1 cellular context compared by ENCODE assay signal in the genomic region with DNA sequence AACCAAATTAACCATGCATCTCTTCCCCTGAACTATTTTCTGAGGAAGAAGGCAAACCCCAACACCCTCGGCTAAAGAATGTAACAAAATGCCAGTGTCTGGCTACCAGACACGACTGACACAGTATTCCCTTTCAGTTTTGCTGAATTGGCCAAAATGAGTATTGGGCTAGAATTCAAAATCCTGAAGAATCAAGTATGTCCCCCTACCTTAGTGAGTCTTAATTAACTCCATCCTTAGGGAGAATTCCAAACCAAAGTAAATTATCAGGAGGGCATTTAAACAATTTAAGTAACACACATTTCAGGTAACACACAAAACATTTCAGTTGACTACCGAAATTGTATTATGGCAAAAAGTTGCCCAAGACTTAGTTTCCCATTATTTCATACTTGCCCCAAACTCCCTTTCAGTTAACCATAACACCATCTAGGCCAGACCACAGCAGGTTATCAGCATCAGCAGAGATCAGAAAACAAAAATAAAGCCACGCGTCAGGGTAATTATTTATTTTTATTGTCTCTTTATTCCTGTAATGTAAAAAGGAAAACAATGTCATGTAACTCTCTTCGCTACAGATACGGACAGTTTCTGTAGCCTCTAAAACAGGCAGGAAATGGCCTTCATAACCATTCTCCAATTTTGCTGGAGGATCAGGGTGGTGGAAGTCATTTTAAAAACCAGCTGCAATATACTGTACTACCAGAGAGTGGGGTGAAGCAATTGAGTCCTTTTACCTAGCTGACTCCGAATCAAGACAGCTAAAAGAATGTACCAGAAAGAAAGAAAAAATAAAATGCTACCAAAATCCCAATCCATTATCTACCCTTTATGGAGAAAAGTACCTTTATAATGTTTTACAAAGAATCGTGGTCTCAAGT.
TF ChIP-seq lines count a peak whose summit lies in the region.

No MANE protein-coding gene starts in this region.

TF ChIP-seq in HepG2, 621 proteins besides CTCF, POLR2A, EP300 and RAD21 (continued from another document and continues in another):
- TF ChIP-seq, protein P1, sequence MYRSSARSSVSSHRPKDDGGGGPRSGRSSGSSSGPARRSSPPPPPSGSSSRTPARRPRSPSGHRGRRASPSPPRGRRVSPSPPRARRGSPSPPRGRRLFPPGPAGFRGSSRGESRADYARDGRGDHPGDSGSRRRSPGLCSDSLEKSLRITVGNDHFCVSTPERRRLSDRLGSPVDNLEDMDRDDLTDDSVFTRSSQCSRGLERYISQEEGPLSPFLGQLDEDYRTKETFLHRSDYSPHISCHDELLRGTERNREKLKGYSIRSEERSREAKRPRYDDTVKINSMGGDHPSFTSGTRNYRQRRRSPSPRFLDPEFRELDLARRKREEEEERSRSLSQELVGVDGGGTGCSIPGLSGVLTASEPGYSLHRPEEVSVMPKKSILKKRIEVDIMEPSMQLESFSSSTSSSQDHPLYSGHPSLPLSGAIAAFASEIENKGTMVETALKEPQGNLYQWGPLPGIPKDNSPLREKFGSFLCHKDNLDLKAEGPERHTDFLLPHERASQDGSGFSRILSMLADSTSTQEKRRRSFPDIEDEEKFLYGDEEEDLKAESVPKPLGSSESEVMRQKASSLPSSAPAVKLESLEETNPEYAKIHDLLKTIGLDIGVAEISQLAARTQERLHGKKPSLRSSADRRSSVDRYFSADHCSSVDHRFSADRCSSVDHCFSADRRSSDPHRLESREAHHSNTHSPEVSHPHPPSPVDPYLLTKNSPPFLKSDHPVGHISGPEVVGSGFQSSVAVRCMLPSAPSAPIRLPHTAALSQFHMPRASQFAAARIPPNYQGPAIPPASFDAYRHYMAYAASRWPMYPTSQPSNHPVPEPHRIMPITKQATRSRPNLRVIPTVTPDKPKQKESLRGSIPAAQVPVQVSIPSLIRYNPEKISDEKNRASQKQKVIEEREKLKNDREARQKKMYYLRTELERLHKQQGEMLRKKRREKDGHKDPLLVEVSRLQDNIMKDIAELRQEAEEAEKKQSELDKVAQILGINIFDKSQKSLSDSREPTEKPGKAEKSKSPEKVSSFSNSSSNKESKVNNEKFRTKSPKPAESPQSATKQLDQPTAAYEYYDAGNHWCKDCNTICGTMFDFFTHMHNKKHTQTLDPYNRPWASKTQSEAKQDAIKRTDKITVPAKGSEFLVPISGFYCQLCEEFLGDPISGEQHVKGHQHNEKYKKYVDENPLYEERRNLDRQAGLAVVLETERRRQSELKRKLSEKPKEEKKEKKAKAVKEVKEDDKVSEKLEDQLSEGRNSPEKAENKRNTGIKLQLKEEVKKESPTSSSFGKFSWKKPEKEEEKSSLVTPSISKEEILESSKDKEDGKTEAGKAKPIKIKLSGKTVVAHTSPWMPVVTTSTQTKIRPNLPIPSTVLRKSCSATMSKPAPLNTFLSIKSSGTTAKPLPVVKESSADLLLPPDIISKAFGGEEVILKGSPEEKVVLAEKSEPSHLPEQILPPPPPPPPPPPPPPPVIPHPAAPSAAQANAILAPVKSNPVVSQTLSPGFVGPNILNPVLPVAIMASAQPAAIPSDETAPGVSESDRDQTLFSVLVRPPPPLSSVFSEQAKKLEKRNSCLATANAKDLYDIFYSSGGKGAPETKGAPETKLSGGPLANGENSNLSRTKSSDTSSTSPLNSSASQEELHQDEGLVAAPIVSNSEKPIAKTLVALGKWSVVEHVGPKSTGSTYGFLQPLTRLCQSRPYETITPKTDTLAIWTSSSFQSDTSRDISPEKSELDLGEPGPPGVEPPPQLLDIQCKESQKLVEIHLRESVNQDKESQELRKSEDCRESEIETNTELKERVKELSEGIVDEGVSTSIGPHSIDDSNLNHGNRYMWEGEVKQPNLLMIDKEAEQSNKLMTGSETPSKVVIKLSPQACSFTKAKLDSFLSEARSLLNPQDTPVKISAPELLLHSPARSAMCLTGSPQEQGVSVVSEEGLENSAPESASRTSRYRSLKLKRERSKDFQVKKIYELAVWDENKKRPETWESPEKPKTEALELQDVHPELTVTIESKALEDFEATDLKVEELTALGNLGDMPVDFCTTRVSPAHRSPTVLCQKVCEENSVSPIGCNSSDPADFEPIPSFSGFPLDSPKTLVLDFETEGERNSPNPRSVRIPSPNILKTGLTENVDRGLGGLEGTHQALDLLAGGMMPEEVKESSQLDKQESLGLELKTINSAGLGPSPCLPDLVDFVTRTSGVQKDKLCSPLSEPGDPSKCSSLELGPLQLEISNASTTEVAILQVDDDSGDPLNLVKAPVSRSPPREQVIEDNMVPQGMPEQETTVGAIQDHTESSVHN (CRISPR knock-in tag; IDR thresholded peaks at IDR 0.05) = no peak
- TF ChIP-seq ZNF773 (CRISPR knock-in tag; IDR thresholded peaks at IDR 0.05; ENCODE audit: borderline replicate concordance) = no peak
- TF ChIP-seq SRF (IDR thresholded peaks at IDR 0.05; ENCODE audit: low read depth, low read length) = no peak
- TF ChIP-seq, protein P2, sequence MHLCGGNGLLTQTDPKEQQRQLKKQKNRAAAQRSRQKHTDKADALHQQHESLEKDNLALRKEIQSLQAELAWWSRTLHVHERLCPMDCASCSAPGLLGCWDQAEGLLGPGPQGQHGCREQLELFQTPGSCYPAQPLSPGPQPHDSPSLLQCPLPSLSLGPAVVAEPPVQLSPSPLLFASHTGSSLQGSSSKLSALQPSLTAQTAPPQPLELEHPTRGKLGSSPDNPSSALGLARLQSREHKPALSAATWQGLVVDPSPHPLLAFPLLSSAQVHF (CRISPR knock-in tag; IDR thresholded peaks at IDR 0.05) = no peak
- TF ChIP-seq, protein P3, sequence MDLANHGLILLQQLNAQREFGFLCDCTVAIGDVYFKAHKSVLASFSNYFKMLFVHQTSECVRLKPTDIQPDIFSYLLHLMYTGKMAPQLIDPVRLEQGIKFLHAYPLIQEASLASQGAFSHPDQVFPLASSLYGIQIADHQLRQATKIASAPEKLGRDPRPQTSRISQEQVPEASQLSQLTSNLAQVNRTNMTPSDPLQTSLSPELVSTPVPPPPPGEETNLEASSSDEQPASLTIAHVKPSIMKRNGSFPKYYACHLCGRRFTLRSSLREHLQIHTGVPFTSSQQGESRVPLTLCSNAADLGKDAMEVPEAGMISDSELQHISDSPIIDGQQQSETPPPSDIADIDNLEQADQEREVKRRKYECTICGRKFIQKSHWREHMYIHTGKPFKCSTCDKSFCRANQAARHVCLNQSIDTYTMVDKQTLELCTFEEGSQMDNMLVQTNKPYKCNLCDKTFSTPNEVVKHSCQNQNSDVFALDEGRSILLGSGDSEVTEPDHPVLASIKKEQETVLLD (CRISPR knock-in tag; IDR thresholded peaks at IDR 0.05; ENCODE audit: low read depth) = no peak
- TF ChIP-seq, protein P4, sequence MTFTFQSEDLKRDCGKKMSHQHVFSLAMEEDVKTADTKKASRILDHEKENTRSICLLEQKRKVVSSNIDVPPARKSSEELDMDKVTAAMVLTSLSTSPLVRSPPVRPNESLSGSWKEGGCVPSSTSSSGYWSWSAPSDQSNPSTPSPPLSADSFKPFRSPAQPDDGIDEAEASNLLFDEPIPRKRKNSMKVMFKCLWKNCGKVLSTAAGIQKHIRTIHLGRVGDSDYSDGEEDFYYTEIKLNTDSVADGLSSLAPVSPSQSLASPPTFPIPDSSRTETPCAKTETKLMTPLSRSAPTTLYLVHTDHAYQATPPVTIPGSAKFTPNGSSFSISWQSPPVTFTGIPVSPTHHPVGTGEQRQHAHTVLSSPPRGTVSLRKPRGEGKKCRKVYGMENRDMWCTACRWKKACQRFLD (CRISPR knock-in tag; IDR thresholded peaks at IDR 0.05; ENCODE audit: borderline replicate concordance) = no peak
- no peak for TF ChIP-seq ZFAT (CRISPR knock-in tag; conservative IDR thresholded peaks at IDR 0.05)
- TF ChIP-seq, protein P5, sequence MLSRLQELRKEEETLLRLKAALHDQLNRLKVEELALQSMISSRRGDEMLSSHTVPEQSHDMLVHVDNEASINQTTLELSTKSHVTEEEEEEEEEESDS (CRISPR knock-in tag; IDR thresholded peaks at IDR 0.05; ENCODE audit: borderline replicate concordance) = no peak
- no peak for TF ChIP-seq SMARCE1 (IDR thresholded peaks at IDR 0.05; ENCODE audit: borderline replicate concordance)
- TF ChIP-seq TOE1 (CRISPR knock-in tag; IDR thresholded peaks at IDR 0.05) = no peak
- TF ChIP-seq ZNF136 (CRISPR knock-in tag; IDR thresholded peaks at IDR 0.05; ENCODE audit: low read depth) = no peak
- no peak for TF ChIP-seq ZMAT3 (CRISPR knock-in tag; conservative IDR thresholded peaks at IDR 0.05)
- TF ChIP-seq, protein P6, sequence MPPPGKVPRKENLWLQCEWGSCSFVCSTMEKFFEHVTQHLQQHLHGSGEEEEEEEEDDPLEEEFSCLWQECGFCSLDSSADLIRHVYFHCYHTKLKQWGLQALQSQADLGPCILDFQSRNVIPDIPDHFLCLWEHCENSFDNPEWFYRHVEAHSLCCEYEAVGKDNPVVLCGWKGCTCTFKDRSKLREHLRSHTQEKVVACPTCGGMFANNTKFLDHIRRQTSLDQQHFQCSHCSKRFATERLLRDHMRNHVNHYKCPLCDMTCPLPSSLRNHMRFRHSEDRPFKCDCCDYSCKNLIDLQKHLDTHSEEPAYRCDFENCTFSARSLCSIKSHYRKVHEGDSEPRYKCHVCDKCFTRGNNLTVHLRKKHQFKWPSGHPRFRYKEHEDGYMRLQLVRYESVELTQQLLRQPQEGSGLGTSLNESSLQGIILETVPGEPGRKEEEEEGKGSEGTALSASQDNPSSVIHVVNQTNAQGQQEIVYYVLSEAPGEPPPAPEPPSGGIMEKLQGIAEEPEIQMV (CRISPR knock-in tag; IDR thresholded peaks at IDR 0.05; ENCODE audit: low read depth) = no peak
- TF ChIP-seq ZNF230 (CRISPR knock-in tag; IDR thresholded peaks at IDR 0.05) = no peak
- TF ChIP-seq, protein P7, sequence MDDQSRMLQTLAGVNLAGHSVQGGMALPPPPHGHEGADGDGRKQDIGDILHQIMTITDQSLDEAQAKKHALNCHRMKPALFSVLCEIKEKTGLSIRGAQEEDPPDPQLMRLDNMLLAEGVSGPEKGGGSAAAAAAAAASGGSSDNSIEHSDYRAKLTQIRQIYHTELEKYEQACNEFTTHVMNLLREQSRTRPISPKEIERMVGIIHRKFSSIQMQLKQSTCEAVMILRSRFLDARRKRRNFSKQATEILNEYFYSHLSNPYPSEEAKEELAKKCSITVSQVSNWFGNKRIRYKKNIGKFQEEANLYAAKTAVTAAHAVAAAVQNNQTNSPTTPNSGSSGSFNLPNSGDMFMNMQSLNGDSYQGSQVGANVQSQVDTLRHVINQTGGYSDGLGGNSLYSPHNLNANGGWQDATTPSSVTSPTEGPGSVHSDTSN (CRISPR knock-in tag; IDR thresholded peaks at IDR 0.05; ENCODE audit: borderline replicate concordance) = no peak
- no peak for TF ChIP-seq NFKB2 (CRISPR knock-in tag; IDR thresholded peaks at IDR 0.05; ENCODE audit: borderline replicate concordance)
- no peak for TF ChIP-seq ZNF850 (CRISPR knock-in tag; conservative IDR thresholded peaks at IDR 0.05)
- no peak for TF ChIP-seq HCFC1 (IDR thresholded peaks at IDR 0.05; ENCODE audit: low read depth, low read length)
- no peak for TF ChIP-seq DNMT1 (CRISPR knock-in tag; IDR thresholded peaks at IDR 0.05)
- TF ChIP-seq U2AF1 (optimal IDR thresholded peaks at IDR 0.05; ENCODE audit: low read depth, low read length) = no peak
- no peak for TF ChIP-seq EEA1 (CRISPR knock-in tag; IDR thresholded peaks at IDR 0.05; ENCODE audit: borderline replicate concordance)
- TF ChIP-seq ZNF781 (CRISPR knock-in tag; IDR thresholded peaks at IDR 0.05; ENCODE audit: borderline replicate concordance, not compliant biosample characterization) = no peak
- no peak for TF ChIP-seq ZMYM2 (CRISPR knock-in tag; IDR thresholded peaks at IDR 0.05)
- no peak for TF ChIP-seq ZNF775 (CRISPR knock-in tag; IDR thresholded peaks at IDR 0.05; ENCODE audit: borderline replicate concordance)
- TF ChIP-seq, protein P8, sequence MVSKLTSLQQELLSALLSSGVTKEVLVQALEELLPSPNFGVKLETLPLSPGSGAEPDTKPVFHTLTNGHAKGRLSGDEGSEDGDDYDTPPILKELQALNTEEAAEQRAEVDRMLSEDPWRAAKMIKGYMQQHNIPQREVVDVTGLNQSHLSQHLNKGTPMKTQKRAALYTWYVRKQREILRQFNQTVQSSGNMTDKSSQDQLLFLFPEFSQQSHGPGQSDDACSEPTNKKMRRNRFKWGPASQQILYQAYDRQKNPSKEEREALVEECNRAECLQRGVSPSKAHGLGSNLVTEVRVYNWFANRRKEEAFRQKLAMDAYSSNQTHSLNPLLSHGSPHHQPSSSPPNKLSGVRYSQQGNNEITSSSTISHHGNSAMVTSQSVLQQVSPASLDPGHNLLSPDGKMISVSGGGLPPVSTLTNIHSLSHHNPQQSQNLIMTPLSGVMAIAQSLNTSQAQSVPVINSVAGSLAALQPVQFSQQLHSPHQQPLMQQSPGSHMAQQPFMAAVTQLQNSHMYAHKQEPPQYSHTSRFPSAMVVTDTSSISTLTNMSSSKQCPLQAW (CRISPR knock-in tag; IDR thresholded peaks at IDR 0.05) = peak; percentile 9; the same call in 1 of the 2 replicates
- no peak for TF ChIP-seq ZNF616 (CRISPR knock-in tag; IDR thresholded peaks at IDR 0.05; ENCODE audit: low read depth)
- no peak for TF ChIP-seq TCF12 (IDR thresholded peaks at IDR 0.05)
- no peak for TF ChIP-seq TCF12 (CRISPR knock-in tag; IDR thresholded peaks at IDR 0.05)
- TF ChIP-seq ISX (CRISPR knock-in tag; conservative IDR thresholded peaks at IDR 0.05) = no peak
- TF ChIP-seq NKX3-1 (CRISPR knock-in tag; IDR thresholded peaks at IDR 0.05) = 0 out of 2 replicates have a peak, but pooled peaks have one; percentile 60
- TF ChIP-seq, protein P9, sequence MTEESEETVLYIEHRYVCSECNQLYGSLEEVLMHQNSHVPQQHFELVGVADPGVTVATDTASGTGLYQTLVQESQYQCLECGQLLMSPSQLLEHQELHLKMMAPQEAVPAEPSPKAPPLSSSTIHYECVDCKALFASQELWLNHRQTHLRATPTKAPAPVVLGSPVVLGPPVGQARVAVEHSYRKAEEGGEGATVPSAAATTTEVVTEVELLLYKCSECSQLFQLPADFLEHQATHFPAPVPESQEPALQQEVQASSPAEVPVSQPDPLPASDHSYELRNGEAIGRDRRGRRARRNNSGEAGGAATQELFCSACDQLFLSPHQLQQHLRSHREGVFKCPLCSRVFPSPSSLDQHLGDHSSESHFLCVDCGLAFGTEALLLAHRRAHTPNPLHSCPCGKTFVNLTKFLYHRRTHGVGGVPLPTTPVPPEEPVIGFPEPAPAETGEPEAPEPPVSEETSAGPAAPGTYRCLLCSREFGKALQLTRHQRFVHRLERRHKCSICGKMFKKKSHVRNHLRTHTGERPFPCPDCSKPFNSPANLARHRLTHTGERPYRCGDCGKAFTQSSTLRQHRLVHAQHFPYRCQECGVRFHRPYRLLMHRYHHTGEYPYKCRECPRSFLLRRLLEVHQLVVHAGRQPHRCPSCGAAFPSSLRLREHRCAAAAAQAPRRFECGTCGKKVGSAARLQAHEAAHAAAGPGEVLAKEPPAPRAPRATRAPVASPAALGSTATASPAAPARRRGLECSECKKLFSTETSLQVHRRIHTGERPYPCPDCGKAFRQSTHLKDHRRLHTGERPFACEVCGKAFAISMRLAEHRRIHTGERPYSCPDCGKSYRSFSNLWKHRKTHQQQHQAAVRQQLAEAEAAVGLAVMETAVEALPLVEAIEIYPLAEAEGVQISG (CRISPR knock-in tag; IDR thresholded peaks at IDR 0.05) = no peak
- no peak for TF ChIP-seq TOPORS (CRISPR knock-in tag; IDR thresholded peaks at IDR 0.05)
- no peak for TF ChIP-seq ZNF780A (CRISPR knock-in tag; IDR thresholded peaks at IDR 0.05)
- no peak; the same call in 1 of the 2 replicates for TF ChIP-seq SIN3A (IDR thresholded peaks at IDR 0.05; ENCODE audit: borderline replicate concordance, low read depth, low read length)
- TF ChIP-seq ZNF614 (CRISPR knock-in tag; IDR thresholded peaks at IDR 0.05; ENCODE audit: borderline replicate concordance) = no peak
